ENCODE assay signal across 2 cellular contexts in genomic region chr17:21199311-21199710, GRCh38.
TF ChIP-seq lines count a peak whose summit lies in the region.

No MANE protein-coding gene starts in this region.

TF ChIP-seq in H1, 55 proteins besides CTCF, POLR2A, EP300 and RAD21:
- TF ChIP-seq BACH1 (IDR thresholded peaks at IDR 0.05; ENCODE audit: low read length) (peak; percentile 83), NRF1 (IDR thresholded peaks at IDR 0.05; ENCODE audit: low read depth, low read length) (no peak), MAFK (IDR thresholded peaks at IDR 0.05; ENCODE audit: low read depth, low read length) (peak; percentile 76), E2F6 (IDR thresholded peaks at IDR 0.05) (0 out of 2 replicates have a peak, but pooled peaks have one; percentile 9), BCL11A (IDR thresholded peaks at IDR 0.05; ENCODE audit: low read depth in 2 of 2, low read length in 2 of 2) (no peak), RBBP5 (IDR thresholded peaks at IDR 0.05; ENCODE audit: borderline replicate concordance, low read depth, low read length) (no peak), HDAC6 (IDR thresholded peaks at IDR 0.05; ENCODE audit: low read depth, low read length) (no peak), CHD1 (IDR thresholded peaks at IDR 0.05; ENCODE audit: low read depth, low read length) (no peak), SUZ12 (IDR thresholded peaks at IDR 0.05; ENCODE audit: low read length) (no peak), ASH2L (IDR thresholded peaks at IDR 0.05; ENCODE audit: low read length) (peak; percentile 26), USF2 (IDR thresholded peaks at IDR 0.05; ENCODE audit: low read length) (no peak)

TF ChIP-seq in GM12891, 5 proteins besides CTCF, POLR2A, EP300 and RAD21:
- TF ChIP-seq POU2F2 (IDR thresholded peaks at IDR 0.05; ENCODE audit: low read depth, low read length), result no peak
TF ChIP-seq in GM12891: peak in this region for 0.
